Comparison of ENCODE assay signal across 8 cellular contexts in genomic region chr14:23555882-23556699, GRCh38. TPM values are rescaled to one million over a fixed set of nuclear protein-coding genes. Genes with fewer than 3 reads are reported as not detected.
DNase-seq lines count a peak whose midpoint lies in the region; ATAC-seq and TF ChIP-seq lines count a peak whose summit lies in the region.

THTPA (plus strand) TSS chr14:23556271; CDS start chr14:23556758, 487 bp downstream.

- no peak for TF ChIP-seq CTCF in lung (IDR thresholded peaks at IDR 0.05; ENCODE audit: control extremely low read depth, extremely low read depth)

- peaks cover 13% of the 10 kb centered on the region for H3K36me3 Mint-ChIP-seq in activated CD4-positive, alpha-beta memory T cell treated with anti-CD3 and anti-CD28 coated beads for 36 hours

- H3K4me3 Mint-ChIP-seq in activated CD4-positive, alpha-beta memory T cell treated with anti-CD3 and anti-CD28 coated beads for 36 hours: peak within 1 kb of the TSS; percentile 90

- H3K36me3 ChIP-seq in duodenal mucosa (ENCODE audit: control insufficient read depth in 1 of 2, insufficient read depth in 2 of 2, low read length in 2 of 2): peaks cover 16 to 26% of the 10 kb centered on the region in 2 donors
- H3K36me3 ChIP-seq in lung (ENCODE audit: control insufficient read depth in 2 of 2, insufficient read depth in 2 of 2, low read length in 2 of 2): peaks cover 0 to 18% of the 10 kb centered on the region in 2 donors

- H3K9me3 ChIP-seq in duodenal mucosa (ENCODE audit: control insufficient read depth in 1 of 2, low read length in 2 of 2) (no peaks in the 10 kb centered on the region), lung (ENCODE audit: control insufficient read depth in 2 of 2, insufficient read depth in 1 of 2, low read length in 1 of 2) (no peaks in the 10 kb centered on the region)

- POLR2A ChIA-PET in activated CD4-positive, alpha-beta memory T cell treated with anti-CD3 and anti-CD28 coated beads for 36 hours (lab: Charles Lee): interaction anchor here (1.0 to 1.3 kb wide), 2 partner anchors 11 to 234 kb away, joined by 4 read pairs; partner anchors contain the start of gene AP1G2

- H3K27me3 Mint-ChIP-seq in activated CD4-positive, alpha-beta memory T cell treated with anti-CD3 and anti-CD28 coated beads for 36 hours: no peaks in the 10 kb centered on the region

- WGBS in lung, 2 donors: 1% methylated on average over 54 of the region's 54 CpGs

- H3K4me1 ChIP-seq in duodenal mucosa (ENCODE audit: control insufficient read depth in 1 of 2, insufficient read depth in 2 of 2, low read length in 2 of 2) (peaks cover 17 to 25% of the 10 kb centered on the region in 2 donors), lung (ENCODE audit: control insufficient read depth in 2 of 2, insufficient read depth in 2 of 2, low read length in 2 of 2) (peaks cover 0 to 5% of the 10 kb centered on the region in 2 donors)

- H3K27ac ChIP-seq in duodenal mucosa (ENCODE audit: low read depth, low read length) (peak within 1 kb of the TSS; percentile 92), lung (ENCODE audit: low read depth in 1 of 2, low read length in 1 of 2) (peak within 1 kb of the TSS; percentile 97 to 98)

- no peaks in the 10 kb centered on the region for H3K27me3 ChIP-seq in duodenal mucosa (ENCODE audit: control insufficient read depth in 1 of 2, insufficient read depth in 2 of 2, low read length in 2 of 2)
- no peaks in the 10 kb centered on the region for H3K27me3 ChIP-seq in lung (ENCODE audit: control insufficient read depth, insufficient read depth)

- peak within 1 kb of the TSS; percentile 93 for H3K27ac Mint-ChIP-seq in activated CD4-positive, alpha-beta memory T cell treated with anti-CD3 and anti-CD28 coated beads for 36 hours

- peaks cover 40% of the 10 kb centered on the region for H3K4me1 Mint-ChIP-seq in activated CD4-positive, alpha-beta memory T cell treated with anti-CD3 and anti-CD28 coated beads for 36 hours (ENCODE audit: low read depth)

- peak; percentile 94 for DNase-seq in CD1c-positive myeloid dendritic cell (ENCODE audit: extremely low spot score)
- peak; percentile 61 for DNase-seq in NCI-H82 treated with DMSO at 0.1 percent for 48 hours (lab: John Stamatoyannopoulos, UW; ENCODE audit: unreplicated experiment)
- peak; percentile 95 for DNase-seq in activated CD4-positive, alpha-beta memory T cell treated with anti-CD3 and anti-CD28 coated beads for 36 hours
- DNase-seq in lung (ENCODE audit: low spot score): peak; percentile 95
- peak; percentile 84 to 92 (median 88) for DNase-seq in stimulated activated CD4-positive, alpha-beta T cell treated with anti-CD3 and anti-CD28 coated beads, TNF-alpha, amount 100 ng/mL, for 24 hours (ENCODE audit: low read depth in 3 of 3)

- peak within 1 kb of the TSS; percentile 92 to 96 for H3K9ac ChIP-seq in duodenal mucosa (ENCODE audit: low read depth in 1 of 2, low read length in 2 of 2)

- intact Hi-C loops in activated CD4-positive, alpha-beta memory T cell treated with anti-CD3 and anti-CD28 coated beads for 36 hours (cut with micrococcal nuclease): loop anchor here (1.0 to 5.0 kb wide), 5 partner anchors 11 to 269 kb away; partner anchors contain the start of genes AP1G2, HOMEZ, NGDN and PPP1R3E

- no peaks in the 10 kb centered on the region for H3K9me3 Mint-ChIP-seq in activated CD4-positive, alpha-beta memory T cell treated with anti-CD3 and anti-CD28 coated beads for 36 hours

- CTCF ChIA-PET in activated CD4-positive, alpha-beta memory T cell treated with anti-CD3 and anti-CD28 coated beads for 36 hours (lab: Charles Lee): interaction anchor here (0.6 to 11.3 kb wide), 5 partner anchors 8 to 233 kb away, joined by 3 to 223 read pairs (median 3); partner anchors contain the start of gene AP1G2

- H3K4me3 ChIP-seq in duodenal mucosa (ENCODE audit: low read depth in 1 of 2, low read length in 2 of 2): peak within 1 kb of the TSS; percentile 91 to 93
- H3K4me3 ChIP-seq in lung: peak within 1 kb of the TSS; percentile 79

- ATAC-seq in GM19438 (IDR thresholded peaks at IDR 0.05; ENCODE audit: low read depth, unreplicated experiment) (peak; percentile 74), HG03571 (IDR thresholded peaks at IDR 0.05; ENCODE audit: unreplicated experiment) (peak; percentile 75), lung (ENCODE audit: insufficient read depth, low FRiP score) (peak; percentile 94)

RNA-seq across cellular contexts. Expression of gene THTPA, which starts in this region (rescaled TPM):
- total RNA-seq in activated CD4-positive, alpha-beta memory T cell treated with anti-CD3 and anti-CD28 coated beads for 36 hours: 1 to 10 TPM; 7.7 to 8.2 TPM
- total RNA-seq in lung: 10 to 100 TPM; 10.7 to 22.1 TPM
- polyA plus RNA-seq in lung: 10 to 100 TPM in 1 of 2 donors, 1 to 10 TPM in 1; 7.7 to 17.6 TPM

Comparison
In these comparisons a context has a peak if more than half of its experiments do, and no peak if none do; other contexts are left out.
1. Peak in every context shown above with its lines: DNase-seq, ATAC-seq, H3K4me3 ChIP-seq and H3K27ac ChIP-seq.